In genomic region chr10:76926006-76926405, GRCh38 we compare ENCODE assay signal across 20 cellular contexts.
DNase-seq lines count a peak whose midpoint lies in the region; ATAC-seq, FAIRE-seq and TF ChIP-seq lines count a peak whose summit lies in the region.
"Had no signal": no experiment of that assay in that cellular context is flagged by ENCODE, and none has a peak within 500 bp of the region (broad histone marks: within the 10 kb centered on the region; RNA-seq: fewer than 3 reads in every experiment).

No MANE protein-coding gene starts in this region.

- TF ChIP-seq CTCF in hepatocyte (IDR thresholded peaks at IDR 0.05; ENCODE audit: poor library complexity) (no peak), osteoblast (IDR thresholded peaks at IDR 0.05; ENCODE audit: extremely low read depth, low read depth, low read length) (no peak)

- H3K27me3 ChIP-seq in hepatocyte: no peaks in the 10 kb centered on the region
- no peaks in the 10 kb centered on the region for H3K27me3 ChIP-seq in osteoblast (ENCODE audit: insufficient read depth, low read length)
- H3K27me3 ChIP-seq: BLaER1 treated with 17β-estradiol and CSF1 and Interleukin-3, amounts not matched to agents 10 nM and 100 nM had no signal

- no peaks in the 10 kb centered on the region for H4K20me1 ChIP-seq in hepatocyte (ENCODE audit: insufficient read depth, poor library complexity, severe bottlenecking)
- no peaks in the 10 kb centered on the region for H4K20me1 ChIP-seq in osteoblast (ENCODE audit: insufficient read depth, low read length)
- H4K20me1 ChIP-seq: BLaER1 treated with 17β-estradiol and CSF1 and Interleukin-3, amounts not matched to agents 10 nM and 100 nM had no signal

- H3K36me3 ChIP-seq in hepatocyte (replicated peaks; ENCODE audit: insufficient read depth, low read depth) (no peaks in the 10 kb centered on the region), osteoblast (ENCODE audit: insufficient read depth, low read length) (no peaks in the 10 kb centered on the region)
- H3K36me3 ChIP-seq: BLaER1 treated with 17β-estradiol and CSF1 and Interleukin-3, amounts not matched to agents 10 nM and 100 nM had no signal

- TF ChIP-seq POLR2A in H54 (IDR thresholded peaks at IDR 0.05; ENCODE audit: low read depth, low read length): no peak

- 76% methylated on average over 3 of the region's 3 CpGs for WGBS in hepatocyte (ENCODE audit: low lambda C conversion rate, missing lambda C conversion rate)

- ATAC-seq in HG03439 (IDR thresholded peaks at IDR 0.05; ENCODE audit: unreplicated experiment): no peak
- ATAC-seq: A549; CD8-positive, alpha-beta T cell had no signal

- H3K79me2 ChIP-seq in hepatocyte (no peaks in the 10 kb centered on the region), osteoblast (ENCODE audit: insufficient read depth, low read length) (no peaks in the 10 kb centered on the region)

- H3K4me3 ChIP-seq in hepatocyte: no peak overlapping the region
- no peak overlapping the region for H3K4me3 ChIP-seq in osteoblast (ENCODE audit: insufficient read depth, low read length)
- H3K4me3 ChIP-seq: A549; BLaER1 treated with 17β-estradiol and CSF1 and Interleukin-3, amounts not matched to agents 10 nM and 100 nM had no signal

- H3K9me3 ChIP-seq in hepatocyte (ENCODE audit: low read depth) (no peaks in the 10 kb centered on the region), osteoblast (ENCODE audit: low read depth, low read length) (no peaks in the 10 kb centered on the region)
- H3K9me3 ChIP-seq: A549, Caco-2 had no signal

- no peak overlapping the region for H3K4me2 ChIP-seq in hepatocyte
- no peak overlapping the region for H3K4me2 ChIP-seq in osteoblast (ENCODE audit: insufficient read depth, low read length)
- H3K4me2 ChIP-seq: A549; BLaER1 treated with 17β-estradiol and CSF1 and Interleukin-3, amounts not matched to agents 10 nM and 100 nM had no signal

- peak overlapping the region; percentile 89 for H3K27ac ChIP-seq in hepatocyte
- no peak overlapping the region for H3K27ac ChIP-seq in osteoblast (ENCODE audit: low read depth, low read length)
- H3K27ac ChIP-seq: 22Rv1; A549; BLaER1 treated with 17β-estradiol and CSF1 and Interleukin-3, amounts not matched to agents 10 nM and 100 nM; C4-2B had no signal

- peak; percentile 62 for FAIRE-seq in H54 (lab: Jason Lieb, UNC)
- FAIRE-seq: A549, D721Med, G401.6, GM12891, GM19239 had no signal

- H2AFZ ChIP-seq in hepatocyte (no peak overlapping the region), osteoblast (ENCODE audit: low read length) (no peak overlapping the region)

- H3K4me1 ChIP-seq in hepatocyte (ENCODE audit: insufficient read depth) (peaks cover 20% of the 10 kb centered on the region), osteoblast (ENCODE audit: insufficient read depth, low read length) (no peaks in the 10 kb centered on the region)
- H3K4me1 ChIP-seq: A549; BLaER1 treated with 17β-estradiol and CSF1 and Interleukin-3, amounts not matched to agents 10 nM and 100 nM; Caco-2 had no signal

- DNase-seq in H54 (ENCODE audit: insufficient read length, low spot score): no peak
- no peak for DNase-seq in hepatocyte (ENCODE audit: low spot score)
- peak; percentile 72 for DNase-seq in osteoblast (ENCODE audit: insufficient read length, low spot score, missing footprints)
- DNase-seq in NCI-H748 (lab: John Stamatoyannopoulos, UW; ENCODE audit: unreplicated experiment): no peak
- DNase-seq: AML-193; Caco-2; Calu3; CD4-positive, alpha-beta T cell; CD8-positive, alpha-beta T cell; DMS79 treated with DMSO at 0.1 percent for 48 hours; GF-D8 had no signal

- H3K9me2 ChIP-seq in hepatocyte (replicated peaks; ENCODE audit: insufficient read depth): no peaks in the 10 kb centered on the region
